8 cellular contexts compared by ENCODE assay signal in the genomic region with DNA sequence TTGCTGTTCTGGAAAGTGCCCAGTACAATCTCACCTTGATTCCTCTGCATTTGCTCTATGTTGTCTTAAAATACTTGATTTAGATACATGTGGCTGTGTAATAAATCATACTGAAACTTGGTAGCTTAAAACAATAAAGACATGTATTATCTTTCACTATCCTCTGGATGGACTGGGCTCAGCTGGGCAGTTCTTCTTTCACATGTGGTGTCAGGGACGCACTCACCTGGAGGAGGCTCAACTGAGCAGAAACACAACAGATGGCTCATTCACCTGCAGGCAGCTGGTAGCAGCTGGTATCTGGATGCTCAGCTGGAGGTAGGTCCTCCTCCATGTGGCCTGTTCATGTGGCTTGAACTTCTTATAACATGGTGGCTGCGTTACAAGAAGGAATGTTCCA.
"Had no signal": no experiment of that assay in that cellular context is flagged by ENCODE, and none has a peak within 500 bp of the region (broad histone marks: within the 10 kb centered on the region; RNA-seq: fewer than 3 reads in every experiment).

No MANE protein-coding gene starts in this region.

- H3K27me3 Mint-ChIP-seq: IgD-negative memory B cell had no signal

- H3K4me3 ChIP-seq: GM23248 had no signal

- H3K4me3 Mint-ChIP-seq: H9, IgD-negative memory B cell had no signal

- H2AFZ ChIP-seq: GM23248 had no signal

- H3K27ac ChIP-seq: GM23248 had no signal

- DNase-seq: GM23248, H9, HCEC 1CT, KBM-7 had no signal

- H3K4me1 Mint-ChIP-seq: H9, IgD-negative memory B cell had no signal

- H3K9ac ChIP-seq: GM23248 had no signal

- H3K36me3 Mint-ChIP-seq: IgD-negative memory B cell had no signal

- FAIRE-seq: H1, H54, HTR-8/SVneo had no signal

- H3K27ac Mint-ChIP-seq: H9, IgD-negative memory B cell had no signal
